17 cellular contexts compared by ENCODE assay signal in the genomic region with DNA sequence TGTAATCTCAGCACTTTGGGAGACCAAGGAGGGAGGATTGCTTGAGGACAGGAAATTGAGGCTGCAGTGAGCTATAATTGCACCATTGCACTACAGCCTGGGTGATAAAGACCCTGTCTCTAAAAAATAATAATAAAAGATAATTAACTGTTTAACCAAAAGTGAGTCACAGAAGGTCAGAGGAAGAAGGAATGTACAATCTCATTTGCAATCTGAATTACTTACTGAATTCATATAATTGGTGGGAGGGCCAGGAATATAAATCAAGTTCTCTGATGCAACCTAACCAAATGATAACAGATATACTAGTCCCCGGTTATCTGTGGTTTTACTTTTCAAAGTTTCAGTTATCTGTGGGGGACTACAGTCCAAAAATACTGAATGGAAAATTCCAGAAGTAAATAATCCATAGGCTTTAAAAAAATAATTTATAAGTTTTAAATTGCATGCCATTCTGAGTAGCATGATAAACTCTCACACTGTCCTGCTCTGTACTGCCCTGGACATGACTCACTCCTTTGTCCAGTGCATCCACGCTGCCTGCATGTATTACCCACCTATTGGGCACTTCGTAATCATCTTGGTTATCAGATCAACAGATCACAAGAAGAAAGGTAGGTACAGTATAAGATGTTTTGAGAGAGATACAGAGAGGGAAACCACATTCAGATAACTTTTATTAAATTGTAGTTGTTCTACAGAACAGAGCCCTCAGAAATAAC. TPM values are rescaled to one million over a fixed set of nuclear protein-coding genes. Genes with fewer than 3 reads are reported as not detected.
DNase-seq lines count a peak whose midpoint lies in the region; ATAC-seq and TF ChIP-seq lines count a peak whose summit lies in the region.
"Had no signal": no experiment of that assay in that cellular context is flagged by ENCODE, and none has a peak within 500 bp of the region (broad histone marks: within the 10 kb centered on the region; RNA-seq: fewer than 3 reads in every experiment).

No MANE protein-coding gene starts in this region.

- peak; percentile 89 for ATAC-seq in Panc1
- ATAC-seq: GM12878 had no signal

- H3K27ac Mint-ChIP-seq in type B pancreatic cell, result no peak overlapping the region
- H3K27ac Mint-ChIP-seq: CD8-positive, alpha-beta memory T cell; IgD-negative memory B cell had no signal

- peaks cover 40% of the 10 kb centered on the region for H3K36me3 Mint-ChIP-seq in type B pancreatic cell

- 0 out of 2 replicates have a peak, but pooled peaks cover 2% of the 10 kb centered on the region for H3K4me1 ChIP-seq in HEK293 (ENCODE audit: control insufficient read depth, insufficient read depth, low read length)
- H3K4me1 ChIP-seq in Panc1 (ENCODE audit: control insufficient read depth, insufficient read depth, low read length), result 0 out of 2 replicates have a peak, but pooled peaks cover 5% of the 10 kb centered on the region
- H3K4me1 ChIP-seq: BLaER1 had no signal

- H3K4me3 Mint-ChIP-seq in type B pancreatic cell, result no peak overlapping the region
- H3K4me3 Mint-ChIP-seq: CD8-positive, alpha-beta memory T cell; IgD-negative memory B cell had no signal

- no TSS peak for BruUV-seq in Panc1 (replicated peaks; lab: Mats Ljungman, UMichigan)

- H3K27ac ChIP-seq in HEK293 (ENCODE audit: extremely low read depth, low read depth, low read length) (no peak overlapping the region), Panc1 (ENCODE audit: low read length) (no peak overlapping the region)
- H3K27ac ChIP-seq: BLaER1, Peyer's patch had no signal

- H3K9me3 ChIP-seq in HEK293 (ENCODE audit: control insufficient read depth, insufficient read depth, low read depth, low read length), result no peaks in the 10 kb centered on the region
- H3K9me3 ChIP-seq in Panc1 (ENCODE audit: control insufficient read depth, insufficient read depth, low read depth, low read length), result no peaks in the 10 kb centered on the region

- peaks cover 9% of the 10 kb centered on the region for H3K9me3 Mint-ChIP-seq in type B pancreatic cell

- POLR2A ChIA-PET in HEK293 (lab: Yijun Ruan, JAX) (no interaction called here), Panc1 (lab: Charles Lee) (no interaction called here)

- no peak overlapping the region for H3K4me3 ChIP-seq in AG10803 (ENCODE audit: low read length)
- H3K4me3 ChIP-seq in HEK293 (ENCODE audit: low read depth, low read length), result no peak overlapping the region
- H3K4me3 ChIP-seq in Panc1 (ENCODE audit: low read depth in 2 of 2, low read length in 2 of 2), result no peak overlapping the region
- H3K4me3 ChIP-seq in fibroblast of pulmonary artery (replicated peaks; ENCODE audit: low read depth, low read length), result no peak overlapping the region
- H3K4me3 ChIP-seq: BLaER1, GM12878, Peyer's patch had no signal

- DNase-seq in AG10803 (ENCODE audit: low read depth), result peak; percentile 33
- no peak for DNase-seq in Panc1 (ENCODE audit: low read depth, low spot score)
- peak; percentile 8 for DNase-seq in fibroblast of pulmonary artery (ENCODE audit: low read depth)
- no peak for DNase-seq in head of caudate nucleus
- no peak for DNase-seq in hypothalamus (lab: John Stamatoyannopoulos, UW)
- no peak for DNase-seq in type B pancreatic cell (ENCODE audit: extremely low spot score, unreplicated experiment)
- DNase-seq: CD8-positive, alpha-beta memory T cell; NCI-H1048; NCI-H1694; NCI-H446; NCI-H748 treated with DMSO at 0.1 percent for 48 hours; Peyer's patch; SHP77 treated with DMSO at 0.1 percent for 48 hours had no signal

- no peak for TF ChIP-seq CTCF in AG10803 (conservative IDR thresholded peaks at IDR 0.05; ENCODE audit: low read length)
- TF ChIP-seq CTCF in HEK293 (tag by site-specific recombination; IDR thresholded peaks at IDR 0.05), result no peak
- TF ChIP-seq CTCF in Panc1 (IDR thresholded peaks at IDR 0.05), result no peak
- no peak for TF ChIP-seq CTCF in fibroblast of pulmonary artery (IDR thresholded peaks at IDR 0.05; ENCODE audit: low read length, missing control alignments)
- no peak for TF ChIP-seq CTCF in type B pancreatic cell (conservative IDR thresholded peaks at IDR 0.05)

- no peaks in the 10 kb centered on the region for H3K27me3 Mint-ChIP-seq in type B pancreatic cell
- H3K27me3 Mint-ChIP-seq: IgD-negative memory B cell had no signal

- in situ Hi-C loops in Panc1 (cut with HindIII; ENCODE audit: low pct_unique_long_range_greater_than_20kb, low sequenced_read_pairs), result no loop called here

- H3K36me3 ChIP-seq in HEK293 (ENCODE audit: control insufficient read depth in 2 of 2, insufficient read depth in 1 of 2, low read length in 2 of 2), result peaks cover 3 to 7% of the 10 kb centered on the region in 2 experiments; a peak in 2 of 3 replicates
- H3K36me3 ChIP-seq in Panc1 (ENCODE audit: control insufficient read depth, insufficient read depth, low read length), result no peaks in the 10 kb centered on the region

- H3K4me1 Mint-ChIP-seq in type B pancreatic cell (ENCODE audit: unreplicated experiment), result no peaks in the 10 kb centered on the region
- H3K4me1 Mint-ChIP-seq: CD8-positive, alpha-beta memory T cell; IgD-negative memory B cell had no signal

- H3K27me3 ChIP-seq in Panc1 (ENCODE audit: control insufficient read depth, insufficient read depth, low read length), result no peaks in the 10 kb centered on the region
- H3K27me3 ChIP-seq: BLaER1, Peyer's patch had no signal

- CTCF ChIA-PET in HEK293 (lab: Yijun Ruan, JAX), result interaction anchor here (0.5 to 0.6 kb wide), 3 partner anchors 10 to 71 kb away, joined by 4 read pairs; no protein-coding TSS in a partner anchor
- CTCF ChIA-PET in Panc1 (lab: Charles Lee), result no interaction called here

- intact Hi-C loops in Panc1 (cut with micrococcal nuclease; ENCODE audit: unreplicated experiment) (no loop called here), head of caudate nucleus (cut with DNase I) (no loop called here)

TF ChIP-seq in HEK293, 187 proteins besides CTCF, POLR2A, EP300 and RAD21:
- TF ChIP-seq ZNF600 (tag by site-specific recombination; IDR thresholded peaks at IDR 0.05), result no peak
- TF ChIP-seq ZFP3 (tag by site-specific recombination; IDR thresholded peaks at IDR 0.05; ENCODE audit: low read depth), result no peak
- no peak for TF ChIP-seq ZNF571 (tag by site-specific recombination; IDR thresholded peaks at IDR 0.05)
- TF ChIP-seq, protein P1, sequence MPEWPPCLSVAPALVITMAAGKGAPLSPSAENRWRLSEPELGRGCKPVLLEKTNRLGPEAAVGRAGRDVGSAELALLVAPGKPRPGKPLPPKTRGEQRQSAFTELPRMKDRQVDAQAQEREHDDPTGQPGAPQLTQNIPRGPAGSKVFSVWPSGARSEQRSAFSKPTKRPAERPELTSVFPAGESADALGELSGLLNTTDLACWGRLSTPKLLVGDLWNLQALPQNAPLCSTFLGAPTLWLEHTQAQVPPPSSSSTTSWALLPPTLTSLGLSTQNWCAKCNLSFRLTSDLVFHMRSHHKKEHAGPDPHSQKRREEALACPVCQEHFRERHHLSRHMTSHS (tag by site-specific recombination; IDR thresholded peaks at IDR 0.05), result no peak
- no peak for TF ChIP-seq ZNF777 (tag by site-specific recombination; IDR thresholded peaks at IDR 0.05; ENCODE audit: borderline replicate concordance)
- TF ChIP-seq ZNF214 (tag by site-specific recombination; IDR thresholded peaks at IDR 0.05; ENCODE audit: borderline replicate concordance), result no peak
- no peak for TF ChIP-seq ZNF626 (tag by site-specific recombination; IDR thresholded peaks at IDR 0.05)
- TF ChIP-seq ZNF354C (tag by site-specific recombination; IDR thresholded peaks at IDR 0.05; ENCODE audit: borderline replicate concordance, low read depth), result no peak
- no peak for TF ChIP-seq ZNF184 (tag by site-specific recombination; IDR thresholded peaks at IDR 0.05)
- TF ChIP-seq HOXD13 (CRISPR knock-in tag; IDR thresholded peaks at IDR 0.05; ENCODE audit: borderline replicate concordance), result no peak
- TF ChIP-seq, protein P2, sequence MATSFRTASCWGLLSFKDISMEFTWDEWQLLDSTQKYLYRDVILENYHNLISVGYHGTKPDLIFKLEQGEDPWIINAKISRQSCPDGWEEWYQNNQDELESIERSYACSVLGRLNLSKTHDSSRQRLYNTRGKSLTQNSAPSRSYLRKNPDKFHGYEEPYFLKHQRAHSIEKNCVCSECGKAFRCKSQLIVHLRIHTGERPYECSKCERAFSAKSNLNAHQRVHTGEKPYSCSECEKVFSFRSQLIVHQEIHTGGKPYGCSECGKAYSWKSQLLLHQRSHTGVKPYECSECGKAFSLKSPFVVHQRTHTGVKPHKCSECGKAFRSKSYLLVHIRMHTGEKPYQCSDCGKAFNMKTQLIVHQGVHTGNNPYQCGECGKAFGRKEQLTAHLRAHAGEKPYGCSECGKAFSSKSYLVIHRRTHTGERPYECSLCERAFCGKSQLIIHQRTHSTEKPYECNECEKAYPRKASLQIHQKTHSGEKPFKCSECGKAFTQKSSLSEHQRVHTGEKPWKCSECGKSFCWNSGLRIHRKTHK (tag by site-specific recombination; IDR thresholded peaks at IDR 0.05), result no peak
- TF ChIP-seq, protein P3, sequence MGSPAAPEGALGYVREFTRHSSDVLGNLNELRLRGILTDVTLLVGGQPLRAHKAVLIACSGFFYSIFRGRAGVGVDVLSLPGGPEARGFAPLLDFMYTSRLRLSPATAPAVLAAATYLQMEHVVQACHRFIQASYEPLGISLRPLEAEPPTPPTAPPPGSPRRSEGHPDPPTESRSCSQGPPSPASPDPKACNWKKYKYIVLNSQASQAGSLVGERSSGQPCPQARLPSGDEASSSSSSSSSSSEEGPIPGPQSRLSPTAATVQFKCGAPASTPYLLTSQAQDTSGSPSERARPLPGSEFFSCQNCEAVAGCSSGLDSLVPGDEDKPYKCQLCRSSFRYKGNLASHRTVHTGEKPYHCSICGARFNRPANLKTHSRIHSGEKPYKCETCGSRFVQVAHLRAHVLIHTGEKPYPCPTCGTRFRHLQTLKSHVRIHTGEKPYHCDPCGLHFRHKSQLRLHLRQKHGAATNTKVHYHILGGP (tag by site-specific recombination; IDR thresholded peaks at IDR 0.05), result no peak
- no peak for TF ChIP-seq ZFP41 (tag by site-specific recombination; IDR thresholded peaks at IDR 0.05; ENCODE audit: borderline replicate concordance)
- TF ChIP-seq FEZF1 (tag by site-specific recombination; IDR thresholded peaks at IDR 0.05), result no peak
- 0 out of 2 replicates have a peak, but pooled peaks have one; percentile 18 for TF ChIP-seq ZBTB17 (tag by site-specific recombination; IDR thresholded peaks at IDR 0.05)
- peak; percentile 93 for TF ChIP-seq SP7 (tag by site-specific recombination; IDR thresholded peaks at IDR 0.05)
- no peak for TF ChIP-seq BCL11B (tag by site-specific recombination; IDR thresholded peaks at IDR 0.05; ENCODE audit: low read depth)

RNA-seq across cellular contexts. Expression of a gene that starts 12.8 kb away (rescaled TPM):
- total RNA-seq in Panc1 (2021; ENCODE audit: unreplicated experiment) (3.5 TPM), type B pancreatic cell (ENCODE audit: low replicate concordance) (0.45 and 3.0 TPM in 2 replicates)
- polyA plus RNA-seq in Panc1 (2012; ENCODE audit: insufficient read length), result 5.3 TPM
- total RNA-seq: CD8-positive, alpha-beta memory T cell; GM12878 had no signal
- polyA plus RNA-seq: CD8-positive, alpha-beta memory T cell; IgD-negative memory B cell had no signal

RNA-seq across cellular contexts. Expression of a gene that starts 26.2 kb away (rescaled TPM):
- total RNA-seq in Panc1 (2021; ENCODE audit: unreplicated experiment) (123 TPM), type B pancreatic cell (ENCODE audit: low replicate concordance) (196 and 229 TPM in 2 replicates)
- 105 TPM for polyA plus RNA-seq in Panc1 (2012; ENCODE audit: insufficient read length)

RNA-seq across cellular contexts. Expression of a gene that starts 35.3 kb away (rescaled TPM):
- 13.8 TPM for total RNA-seq in Panc1 (2021; ENCODE audit: unreplicated experiment)
- polyA plus RNA-seq in Panc1 (2012; ENCODE audit: insufficient read length), result 6.4 TPM
- total RNA-seq in type B pancreatic cell (ENCODE audit: low replicate concordance), result 4.5 and 15.0 TPM in 2 replicates

Comparison
In these comparisons a context has a peak if more than half of its experiments do, and no peak if none do; other contexts are left out.
1. DNase-seq: peak in AG10803 (single experiment) and fibroblast of pulmonary artery (single experiment); none in Panc1 (single experiment), head of caudate nucleus (0 of 42), hypothalamus (0 of 51) and type B pancreatic cell (single experiment).